ENCODE assay signal across 3 cellular contexts in genomic region chr9:14272924-14273528, GRCh38.
TF ChIP-seq lines count a peak whose summit lies in the region.

No MANE protein-coding gene starts in this region.

TF ChIP-seq in SK-N-SH, 30 proteins besides CTCF, POLR2A, EP300 and RAD21:
- TF ChIP-seq GABPA (IDR thresholded peaks at IDR 0.05; ENCODE audit: low read depth) (0 out of 2 replicates have a peak, but pooled peaks have one; percentile 0), MXI1 (IDR thresholded peaks at IDR 0.05; ENCODE audit: low read depth, low read length) (no peak)

TF ChIP-seq in SK-N-SH treated with all-trans-retinoic acid at 6 μM for 48 hours, 23 proteins besides CTCF, POLR2A, EP300 and RAD21:
- TF ChIP-seq ZFP3 (CRISPR knock-in tag; IDR thresholded peaks at IDR 0.05): no peak
- TF ChIP-seq BACH2 (CRISPR knock-in tag; IDR thresholded peaks at IDR 0.05; ENCODE audit: borderline replicate concordance): no peak
- TF ChIP-seq ZNF565 (CRISPR knock-in tag; conservative IDR thresholded peaks at IDR 0.05; ENCODE audit: low read depth): no peak
- TF ChIP-seq PATZ1 (CRISPR knock-in tag; IDR thresholded peaks at IDR 0.05; ENCODE audit: borderline replicate concordance): no peak
- no peak for TF ChIP-seq GLIS3 (CRISPR knock-in tag; IDR thresholded peaks at IDR 0.05)
- TF ChIP-seq ZC3H10 (CRISPR knock-in tag; IDR thresholded peaks at IDR 0.05): no peak
- no peak for TF ChIP-seq ZFP30 (CRISPR knock-in tag; IDR thresholded peaks at IDR 0.05)
- no peak for TF ChIP-seq RARB (CRISPR knock-in tag; IDR thresholded peaks at IDR 0.05)
- TF ChIP-seq SNAI2 (CRISPR knock-in tag; IDR thresholded peaks at IDR 0.05): no peak
- no peak for TF ChIP-seq ARNTL (CRISPR knock-in tag; IDR thresholded peaks at IDR 0.05; ENCODE audit: borderline replicate concordance, low read depth)
- TF ChIP-seq, protein P1, sequence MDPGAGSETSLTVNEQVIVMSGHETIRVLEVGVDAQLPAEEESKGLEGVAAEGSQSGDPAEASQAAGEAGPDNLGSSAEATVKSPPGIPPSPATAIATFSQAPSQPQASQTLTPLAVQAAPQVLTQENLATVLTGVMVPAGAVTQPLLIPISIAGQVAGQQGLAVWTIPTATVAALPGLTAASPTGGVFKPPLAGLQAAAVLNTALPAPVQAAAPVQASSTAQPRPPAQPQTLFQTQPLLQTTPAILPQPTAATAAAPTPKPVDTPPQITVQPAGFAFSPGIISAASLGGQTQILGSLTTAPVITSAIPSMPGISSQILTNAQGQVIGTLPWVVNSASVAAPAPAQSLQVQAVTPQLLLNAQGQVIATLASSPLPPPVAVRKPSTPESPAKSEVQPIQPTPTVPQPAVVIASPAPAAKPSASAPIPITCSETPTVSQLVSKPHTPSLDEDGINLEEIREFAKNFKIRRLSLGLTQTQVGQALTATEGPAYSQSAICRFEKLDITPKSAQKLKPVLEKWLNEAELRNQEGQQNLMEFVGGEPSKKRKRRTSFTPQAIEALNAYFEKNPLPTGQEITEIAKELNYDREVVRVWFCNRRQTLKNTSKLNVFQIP (CRISPR knock-in tag; IDR thresholded peaks at IDR 0.05; ENCODE audit: borderline replicate concordance, low read depth): no peak
- TF ChIP-seq ZNF8 (CRISPR knock-in tag; IDR thresholded peaks at IDR 0.05): no peak
- no peak for TF ChIP-seq OSR1 (CRISPR knock-in tag; IDR thresholded peaks at IDR 0.05)
- TF ChIP-seq, protein P2, sequence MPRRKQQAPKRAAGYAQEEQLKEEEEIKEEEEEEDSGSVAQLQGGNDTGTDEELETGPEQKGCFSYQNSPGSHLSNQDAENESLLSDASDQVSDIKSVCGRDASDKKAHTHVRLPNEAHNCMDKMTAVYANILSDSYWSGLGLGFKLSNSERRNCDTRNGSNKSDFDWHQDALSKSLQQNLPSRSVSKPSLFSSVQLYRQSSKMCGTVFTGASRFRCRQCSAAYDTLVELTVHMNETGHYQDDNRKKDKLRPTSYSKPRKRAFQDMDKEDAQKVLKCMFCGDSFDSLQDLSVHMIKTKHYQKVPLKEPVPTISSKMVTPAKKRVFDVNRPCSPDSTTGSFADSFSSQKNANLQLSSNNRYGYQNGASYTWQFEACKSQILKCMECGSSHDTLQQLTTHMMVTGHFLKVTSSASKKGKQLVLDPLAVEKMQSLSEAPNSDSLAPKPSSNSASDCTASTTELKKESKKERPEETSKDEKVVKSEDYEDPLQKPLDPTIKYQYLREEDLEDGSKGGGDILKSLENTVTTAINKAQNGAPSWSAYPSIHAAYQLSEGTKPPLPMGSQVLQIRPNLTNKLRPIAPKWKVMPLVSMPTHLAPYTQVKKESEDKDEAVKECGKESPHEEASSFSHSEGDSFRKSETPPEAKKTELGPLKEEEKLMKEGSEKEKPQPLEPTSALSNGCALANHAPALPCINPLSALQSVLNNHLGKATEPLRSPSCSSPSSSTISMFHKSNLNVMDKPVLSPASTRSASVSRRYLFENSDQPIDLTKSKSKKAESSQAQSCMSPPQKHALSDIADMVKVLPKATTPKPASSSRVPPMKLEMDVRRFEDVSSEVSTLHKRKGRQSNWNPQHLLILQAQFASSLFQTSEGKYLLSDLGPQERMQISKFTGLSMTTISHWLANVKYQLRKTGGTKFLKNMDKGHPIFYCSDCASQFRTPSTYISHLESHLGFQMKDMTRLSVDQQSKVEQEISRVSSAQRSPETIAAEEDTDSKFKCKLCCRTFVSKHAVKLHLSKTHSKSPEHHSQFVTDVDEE (CRISPR knock-in tag; IDR thresholded peaks at IDR 0.05): no peak
- no peak for TF ChIP-seq ZNF70 (CRISPR knock-in tag; IDR thresholded peaks at IDR 0.05)
TF ChIP-seq in SK-N-SH treated with all-trans-retinoic acid at 6 μM for 48 hours: peak in this region for 0.

TF ChIP-seq in H1, 55 proteins besides CTCF, POLR2A, EP300 and RAD21:
- TF ChIP-seq RXRA (IDR thresholded peaks at IDR 0.05; ENCODE audit: insufficient read depth, low read depth, low read length): no peak
- no peak for TF ChIP-seq PHF8 (conservative IDR thresholded peaks at IDR 0.05; ENCODE audit: low read depth, low read length)
- 0 out of 2 replicates have a peak, but pooled peaks have one; percentile 11 for TF ChIP-seq RBBP5 (IDR thresholded peaks at IDR 0.05; ENCODE audit: borderline replicate concordance, low read depth, low read length)
TF ChIP-seq in H1: peak in this region for 1.
